9 cellular contexts compared by ENCODE assay signal in the genomic region with DNA sequence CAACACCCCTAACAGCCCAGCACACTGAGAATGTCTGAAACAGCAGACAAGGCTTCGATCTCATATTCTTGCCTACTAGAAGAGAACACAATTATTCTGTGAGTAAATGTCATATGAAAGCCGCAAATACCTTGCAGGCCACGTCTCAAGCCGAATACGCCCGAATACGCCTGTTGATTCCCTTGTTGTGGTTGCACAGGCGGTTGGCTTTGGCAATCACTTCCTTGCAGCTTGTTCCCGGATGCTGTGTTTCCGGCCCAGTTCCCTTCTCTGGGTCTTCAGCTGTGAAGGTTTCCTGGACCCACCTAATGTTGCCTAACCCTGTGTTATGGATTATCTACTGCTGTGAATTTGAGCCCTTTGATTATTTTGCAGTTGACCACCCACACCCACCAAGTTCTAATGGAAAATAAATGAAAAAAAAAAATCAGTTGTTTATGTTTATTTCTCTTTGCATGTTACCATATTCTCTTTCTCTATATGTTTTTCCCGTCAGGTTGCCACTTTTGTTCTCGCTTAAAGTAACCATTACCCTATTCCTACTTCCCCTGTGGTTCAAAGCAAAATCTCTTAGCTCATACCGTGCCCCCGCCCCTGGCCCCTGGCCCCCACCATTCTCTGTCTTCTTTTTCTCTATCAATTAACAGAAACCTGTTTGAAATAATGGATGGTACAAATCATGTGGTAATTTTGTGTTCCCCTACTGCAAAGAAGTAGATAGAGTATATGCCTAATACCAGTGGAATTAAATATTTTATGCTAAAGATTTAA.
DNase-seq lines count a peak whose midpoint lies in the region; ATAC-seq and TF ChIP-seq lines count a peak whose summit lies in the region.
"Had no signal": no experiment of that assay in that cellular context is flagged by ENCODE, and none has a peak within 500 bp of the region (broad histone marks: within the 10 kb centered on the region; RNA-seq: fewer than 3 reads in every experiment).

No MANE protein-coding gene starts in this region.

- H3K9me3 ChIP-seq in vagina (no peaks in the 10 kb centered on the region), Caco-2 (no peaks in the 10 kb centered on the region)
- H3K9me3 ChIP-seq: pancreas had no signal

- peaks cover 5% of the 10 kb centered on the region for H3K27me3 Mint-ChIP-seq in Caco-2 (ENCODE audit: insufficient read depth, unreplicated experiment)
- H3K27me3 Mint-ChIP-seq in type B pancreatic cell, result no peaks in the 10 kb centered on the region

- POLR2A ChIA-PET in Caco-2 (lab: Charles Lee), result no interaction called here

- H3K4me1 ChIP-seq in vagina (no peaks in the 10 kb centered on the region), Caco-2 (no peaks in the 10 kb centered on the region)
- H3K4me1 ChIP-seq: pancreas had no signal

- no peak for TF ChIP-seq POLR2A in vagina (IDR thresholded peaks at IDR 0.05)

- peak; percentile 18 for DNase-seq in activated CD4-positive, alpha-beta T cell treated with anti-CD3 and anti-CD28 coated beads for 1 hour
- DNase-seq in stimulated activated CD4-positive, alpha-beta T cell treated with anti-CD3 and anti-CD28 coated beads, TNF-alpha, amount 100 ng/mL, for 1 hour (ENCODE audit: low read depth in 3 of 3, low spot score in 1 of 3), result peak in 2 of 3 donors; percentile 1 to 2
- DNase-seq in vagina (ENCODE audit: extremely low spot score in 2 of 2) (no peak), Caco-2 (no peak), type B pancreatic cell (ENCODE audit: extremely low spot score, unreplicated experiment) (no peak), iPS-NIHi11 (ENCODE audit: low spot score) (no peak)
- DNase-seq: pancreas had no signal

- H3K27ac Mint-ChIP-seq in Caco-2 (ENCODE audit: unreplicated experiment) (no peak overlapping the region), type B pancreatic cell (no peak overlapping the region)

- no peaks in the 10 kb centered on the region for H3K36me3 ChIP-seq in vagina
- H3K36me3 ChIP-seq in Caco-2 (ENCODE audit: control insufficient read depth, insufficient read depth, low read length), result no peaks in the 10 kb centered on the region
- H3K36me3 ChIP-seq: pancreas had no signal

- no peak overlapping the region for H3K4me3 Mint-ChIP-seq in Caco-2 (ENCODE audit: unreplicated experiment)
- no peak overlapping the region for H3K4me3 Mint-ChIP-seq in type B pancreatic cell

- no peak overlapping the region for H3K27ac ChIP-seq in vagina
- H3K27ac ChIP-seq: pancreas had no signal

- no TSS peak for BruUV-seq in Caco-2 (replicated peaks; lab: Mats Ljungman, UMichigan)

- CTCF ChIA-PET in Caco-2 (lab: Charles Lee), result no interaction called here

- H3K9me3 Mint-ChIP-seq in Caco-2 (ENCODE audit: unreplicated experiment), result no peaks in the 10 kb centered on the region
- H3K9me3 Mint-ChIP-seq in type B pancreatic cell, result no peaks in the 10 kb centered on the region

- H3K27me3 ChIP-seq in vagina, result no peaks in the 10 kb centered on the region
- H3K27me3 ChIP-seq in Caco-2 (replicated peaks; ENCODE audit: control insufficient read depth, insufficient read depth, low read length), result no peaks in the 10 kb centered on the region
- H3K27me3 ChIP-seq: pancreas had no signal

- H3K4me3 ChIP-seq in vagina (no peak overlapping the region), Caco-2 (ENCODE audit: low read depth, low read length) (no peak overlapping the region)
- H3K4me3 ChIP-seq: pancreas had no signal

- intact Hi-C loops in vagina (cut with DNase I), result no loop called here
- intact Hi-C loops in Caco-2 (cut with micrococcal nuclease; ENCODE audit: unreplicated experiment), result no loop called here

- peak; percentile 61 for ATAC-seq in HG02852 (IDR thresholded peaks at IDR 0.05; ENCODE audit: unreplicated experiment)
- ATAC-seq in esophagus mucosa, result peak; percentile 26

- no peak for TF ChIP-seq CTCF in vagina (IDR thresholded peaks at IDR 0.05)
- no peak for TF ChIP-seq CTCF in Caco-2 (IDR thresholded peaks at IDR 0.05; ENCODE audit: insufficient read depth in 1 of 2, low read depth in 1 of 2, low read length in 1 of 2, severe bottlenecking in 1 of 2, unreplicated experiment in 1 of 2)
- TF ChIP-seq CTCF in type B pancreatic cell (conservative IDR thresholded peaks at IDR 0.05), result no peak

- H3K36me3 Mint-ChIP-seq in Caco-2 (ENCODE audit: insufficient read depth, unreplicated experiment) (no peaks in the 10 kb centered on the region), type B pancreatic cell (no peaks in the 10 kb centered on the region)

- H3K4me1 Mint-ChIP-seq in Caco-2 (ENCODE audit: low read depth, unreplicated experiment) (no peaks in the 10 kb centered on the region), type B pancreatic cell (ENCODE audit: unreplicated experiment) (no peaks in the 10 kb centered on the region)

Comparison
In these comparisons a context has a peak if more than half of its experiments do, and no peak if none do; other contexts are left out.
1. DNase-seq: peak in activated CD4-positive, alpha-beta T cell treated with anti-CD3 and anti-CD28 coated beads for 1 hour (single experiment) and stimulated activated CD4-positive, alpha-beta T cell treated with anti-CD3 and anti-CD28 coated beads, TNF-alpha, amount 100 ng/mL, for 1 hour (2 of 3); none in vagina (0 of 2), Caco-2 (0 of 2), type B pancreatic cell (single experiment) and iPS-NIHi11 (single experiment).